ENCODE assay signal across 8 cellular contexts in genomic region chr1:174982971-174983689, GRCh38. TPM values are rescaled to one million over a fixed set of nuclear protein-coding genes. Genes with fewer than 3 reads are reported as not detected.
DNase-seq lines count a peak whose midpoint lies in the region; ATAC-seq and TF ChIP-seq lines count a peak whose summit lies in the region.

No MANE protein-coding gene starts in this region.

- peaks cover 4% of the 10 kb centered on the region; the same call in 1 of the 2 replicates for H3K36me3 ChIP-seq in KMS-11 (ENCODE audit: insufficient read depth)

- no peaks in the 10 kb centered on the region for H3K27me3 Mint-ChIP-seq in T-helper 17 cell

- DNase-seq in activated gamma-delta T cell treated with Interleukin-2 at 50 U/mL for 16 hours (peak; percentile 48), activated gamma-delta T cell (lab: John Stamatoyannopoulos, UW) (no peak), T-helper 17 cell (peak in 1 of 3 donors; percentile 41), fibroblast of the aortic adventitia (ENCODE audit: low read depth) (peak; percentile 72), retina (peak; percentile 28)

- ATAC-seq in T-helper 17 cell: no peak
- no peak for ATAC-seq in HG02840 (IDR thresholded peaks at IDR 0.05; ENCODE audit: low FRiP score, unreplicated experiment)
- ATAC-seq in HG02970 (IDR thresholded peaks at IDR 0.05; ENCODE audit: low FRiP score, unreplicated experiment): no peak

- H3K4me2 ChIP-seq in KMS-11: no peak overlapping the region

- peak overlapping the region; percentile 41 for H3K27ac Mint-ChIP-seq in T-helper 17 cell

- no peak overlapping the region for H3K4me3 ChIP-seq in KMS-11 (IDR thresholded peaks at IDR 0.05; ENCODE audit: insufficient read depth, low read depth, low read length)
- no peak overlapping the region for H3K4me3 ChIP-seq in fibroblast of the aortic adventitia (ENCODE audit: low read depth, low read length)

- H3K4me3 Mint-ChIP-seq in T-helper 17 cell: no peak overlapping the region

- no peaks in the 10 kb centered on the region for H4K20me1 ChIP-seq in KMS-11 (ENCODE audit: insufficient read depth)

- peaks cover 25% of the 10 kb centered on the region for H3K4me1 ChIP-seq in KMS-11 (ENCODE audit: low read depth, poor library complexity, severe bottlenecking)

- no peak overlapping the region for H2AFZ ChIP-seq in KMS-11 (ENCODE audit: low read depth)

- H3K4me1 Mint-ChIP-seq in T-helper 17 cell: peaks cover 12% of the 10 kb centered on the region

- H3K79me2 ChIP-seq in KMS-11 (ENCODE audit: insufficient read depth, low read depth): no peaks in the 10 kb centered on the region

- peak; percentile 97 for TF ChIP-seq CTCF in KMS-11 (conservative IDR thresholded peaks at IDR 0.05; ENCODE audit: low read depth, low read length)
- TF ChIP-seq CTCF in fibroblast of the aortic adventitia (IDR thresholded peaks at IDR 0.05; ENCODE audit: insufficient read depth, low read length): peak; percentile 55

- H3K27me3 ChIP-seq in KMS-11 (ENCODE audit: insufficient read depth, low read depth): no peaks in the 10 kb centered on the region

- no peak overlapping the region for H3K9ac ChIP-seq in KMS-11

- no peak overlapping the region for H3K27ac ChIP-seq in KMS-11

- H3K9me3 ChIP-seq in T-helper 17 cell (ENCODE audit: control insufficient read depth, low read length, poor library complexity, severe bottlenecking): peaks cover 2% of the 10 kb centered on the region

- H3K36me3 Mint-ChIP-seq in T-helper 17 cell (ENCODE audit: low read depth): peaks cover 8% of the 10 kb centered on the region

RNA-seq across cellular contexts. Expression of gene CACYBP, which starts 16.6 kb away (rescaled TPM):
- total RNA-seq in T-helper 17 cell (10 to 100 TPM; 82.2 to 89.8 TPM), fibroblast of the aortic adventitia (ENCODE audit: low replicate concordance) (99.6 and 108 TPM in 2 replicates)

RNA-seq across cellular contexts. Expression of gene MRPS14, which starts 40.1 kb away (rescaled TPM):
- 10 to 100 TPM; 13.4 to 16.2 TPM for total RNA-seq in T-helper 17 cell
- 20.9 and 29.5 TPM in 2 replicates for total RNA-seq in fibroblast of the aortic adventitia (ENCODE audit: low replicate concordance)
